In the genomic region with DNA sequence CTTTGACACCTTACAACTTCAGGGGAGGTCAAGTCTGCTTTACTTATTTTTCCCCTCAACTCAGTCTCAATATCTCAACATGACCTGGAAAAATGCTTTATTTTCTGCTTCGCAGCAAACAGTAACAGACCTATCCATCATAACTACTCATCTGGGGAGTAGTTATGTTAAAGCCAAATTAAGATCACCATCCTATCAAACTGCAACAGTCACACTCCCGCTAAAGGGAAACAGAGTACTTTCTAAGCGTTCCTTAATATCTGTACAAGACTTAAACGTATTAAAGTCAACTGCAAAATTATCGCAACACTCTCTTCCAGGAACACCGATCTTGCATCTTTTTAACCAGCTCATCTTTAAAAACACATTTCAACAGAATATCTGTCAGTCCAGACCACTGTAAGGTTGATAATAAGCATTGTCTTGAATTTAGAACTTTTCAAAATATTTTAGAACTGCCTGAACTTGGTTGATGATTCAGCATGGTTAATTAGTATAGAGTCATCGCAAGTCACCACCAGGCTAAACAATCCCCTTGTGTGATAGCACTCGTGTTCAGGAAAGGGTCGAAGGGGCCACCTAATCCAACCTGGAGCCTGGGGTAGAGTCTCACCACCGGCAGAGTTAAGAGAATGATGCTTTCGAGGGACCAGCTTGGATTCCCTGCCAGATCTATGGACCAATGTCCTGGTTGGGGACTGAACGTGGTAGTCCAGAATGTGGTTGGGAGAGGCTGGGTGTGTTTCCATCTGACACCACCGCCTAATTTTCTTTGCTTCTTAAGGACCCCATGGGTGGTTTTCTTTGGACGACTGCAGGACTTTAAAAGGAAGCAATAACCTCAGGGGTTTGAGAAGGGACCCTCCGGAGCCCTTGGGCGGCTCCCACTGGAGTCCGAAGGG, we compare ENCODE assay signal across 9 cellular contexts. TPM values are rescaled to one million over a fixed set of nuclear protein-coding genes. Genes with fewer than 3 reads are reported as not detected.
DNase-seq lines count a peak whose midpoint lies in the region; ATAC-seq, FAIRE-seq and TF ChIP-seq lines count a peak whose summit lies in the region.
"Had no signal": no experiment of that assay in that cellular context is flagged by ENCODE, and none has a peak within 500 bp of the region (broad histone marks: within the 10 kb centered on the region; RNA-seq: fewer than 3 reads in every experiment).

No MANE protein-coding gene starts in this region.

- H3K9me3 ChIP-seq in IMR-90 (ENCODE audit: control insufficient read depth, insufficient read depth, low read length) (no peaks in the 10 kb centered on the region), prostate gland (no peaks in the 10 kb centered on the region)

- peak overlapping the region; percentile 82 for H2AFZ ChIP-seq in IMR-90 (replicated peaks; ENCODE audit: low read length, poor library complexity)

- H3K36me3 ChIP-seq in IMR-90 (ENCODE audit: control insufficient read depth, insufficient read depth, low read length) (no peaks in the 10 kb centered on the region), prostate gland (no peaks in the 10 kb centered on the region)

- H4K8ac ChIP-seq in IMR-90 (ENCODE audit: low read depth in 2 of 2, low read length in 2 of 2), result peak overlapping the region in 1 of 2 experiments; percentile 44; a peak in 1 of 4 replicates

- H2BK20ac ChIP-seq in IMR-90 (ENCODE audit: low read depth, low read length), result no peak overlapping the region

- H4K5ac ChIP-seq in IMR-90 (ENCODE audit: low read depth, low read length), result peak overlapping the region; percentile 27; the same call in 1 of the 2 replicates

- no TSS peak for BruUV-seq in IMR-90 (replicated peaks; lab: Mats Ljungman, UMichigan)

- peak overlapping the region; percentile 50 for H3K27ac ChIP-seq in IMR-90 (ENCODE audit: insufficient read depth, low read length)
- H3K27ac ChIP-seq in prostate gland, result peak overlapping the region; percentile 72 to 86

- peak overlapping the region; percentile 89 for H2AK5ac ChIP-seq in IMR-90 (ENCODE audit: low read depth, low read length)

- FAIRE-seq in HTR-8/SVneo (lab: Jason Lieb, UNC), result no peak
- FAIRE-seq: TTC549 had no signal

- H3K4me3 ChIP-seq in IMR-90 (ENCODE audit: insufficient read depth, low read depth, low read length) (peak overlapping the region; percentile 95), fibroblast of villous mesenchyme (ENCODE audit: low read depth, low read length) (peak overlapping the region; percentile 95), prostate gland (peak overlapping the region; percentile 71 to 97)

- POLR2A ChIA-PET in IMR-90 (lab: Charles Lee; ENCODE audit: unreplicated experiment), result no interaction called here

- H3K56ac ChIP-seq in IMR-90 (ENCODE audit: extremely low read depth, insufficient read depth, low read length), result peak overlapping the region; percentile 58

- intact Hi-C loops in IMR-90 (cut with micrococcal nuclease) (loop anchor here (1.0 to 5.0 kb wide), 3 partner anchors 53 to 156 kb away; a partner anchor contains a TSS), prostate gland (cut with DNase I) (loop anchor here (2.0 kb wide), 1 partner anchor 157 kb away; a partner anchor contains a TSS)

- peak overlapping the region; percentile 49 for H4K91ac ChIP-seq in IMR-90 (ENCODE audit: insufficient read depth, low read depth, low read length)

- H2BK5ac ChIP-seq in IMR-90 (ENCODE audit: low read depth, low read length, poor library complexity, severe bottlenecking), result peak overlapping the region; percentile 69

- H3K4me1 ChIP-seq in IMR-90 (ENCODE audit: control insufficient read depth, insufficient read depth, low read length), result peaks cover 2% of the 10 kb centered on the region; the same call in 1 of the 2 replicates
- no peaks in the 10 kb centered on the region for H3K4me1 ChIP-seq in prostate gland (replicated peaks)

- ATAC-seq in IMR-90 (ENCODE audit: low read depth) (no peak), HG03442 (IDR thresholded peaks at IDR 0.05; ENCODE audit: unreplicated experiment) (no peak), GM21529 (IDR thresholded peaks at IDR 0.05; ENCODE audit: unreplicated experiment) (no peak)

- H3K23ac ChIP-seq in IMR-90 (ENCODE audit: low read depth, low read length), result peak overlapping the region; percentile 84

- H3K9me1 ChIP-seq in IMR-90 (ENCODE audit: insufficient read depth, low read length), result no peaks in the 10 kb centered on the region

- no peak for TF ChIP-seq POLR2A in IMR-90 (IDR thresholded peaks at IDR 0.05; ENCODE audit: low read depth, low read length)
- TF ChIP-seq POLR2A in prostate gland (IDR thresholded peaks at IDR 0.05), result no peak

- CTCF ChIA-PET in IMR-90 (lab: Yijun Ruan, JAX), result interaction anchor here (0.6 kb wide), 1 partner anchor 67 kb away, joined by 3 read pairs; no protein-coding TSS in a partner anchor

- H3K9ac ChIP-seq in IMR-90 (ENCODE audit: low read depth, low read length), result peak overlapping the region; percentile 92

- H3K79me1 ChIP-seq in IMR-90 (ENCODE audit: low read depth in 1 of 2, low read length in 2 of 2), result peaks cover 3 to 22% of the 10 kb centered on the region in 2 experiments; a peak in 2 of 4 replicates

- H3K4me2 ChIP-seq in IMR-90 (ENCODE audit: low read depth, low read length), result peak overlapping the region; percentile 98

- dilution Hi-C loops in IMR-90 (cut with HindIII; ENCODE audit: low sequenced_read_pairs, unreplicated experiment), result no loop called here

- 0 out of 3 replicates have a peak overlapping the region, but pooled peaks have one; percentile 6 for H2BK15ac ChIP-seq in IMR-90 (ENCODE audit: low read depth, low read length)

- no peaks in the 10 kb centered on the region for H3K27me3 ChIP-seq in IMR-90 (ENCODE audit: control insufficient read depth, insufficient read depth, low read length)
- no peaks in the 10 kb centered on the region for H3K27me3 ChIP-seq in prostate gland (replicated peaks; ENCODE audit: insufficient read depth)

- in situ Hi-C loops in IMR-90 (cut with MboI; ENCODE audit: low sequenced_read_pairs), result no loop called here

- peak overlapping the region; percentile 80 for H3K18ac ChIP-seq in IMR-90 (ENCODE audit: low read depth, low read length)

- no peak for TF ChIP-seq RAD21 in IMR-90 (IDR thresholded peaks at IDR 0.05; ENCODE audit: low read length)

- no peak for TF ChIP-seq CTCF in IMR-90 (conservative IDR thresholded peaks at IDR 0.05; ENCODE audit: low read depth, low read length)
- TF ChIP-seq CTCF in fibroblast of villous mesenchyme (IDR thresholded peaks at IDR 0.05; ENCODE audit: insufficient read depth, low read depth, low read length), result no peak
- no peak for TF ChIP-seq CTCF in prostate gland (IDR thresholded peaks at IDR 0.05)

- DNase-seq in D341Med (ENCODE audit: low spot score) (peak; percentile 42), IMR-90 (peak; percentile 56), activated T-cell treated with anti-CD3 and anti-CD28 coated beads for 24 hours (ENCODE audit: low read depth) (peak; percentile 8), fibroblast of villous mesenchyme (ENCODE audit: low read depth) (no peak), prostate gland (ENCODE audit: low spot score) (no peak), HTR-8/SVneo (ENCODE audit: insufficient read length, low spot score) (no peak)

- peak overlapping the region; percentile 59 for H3K14ac ChIP-seq in IMR-90 (replicated peaks; ENCODE audit: low read depth, low read length)

- H2AK9ac ChIP-seq in IMR-90 (replicated peaks; ENCODE audit: low read depth, low read length, poor library complexity), result peak overlapping the region; percentile 80

- peak overlapping the region; percentile 30 for H2BK120ac ChIP-seq in IMR-90 (ENCODE audit: low read depth, low read length)

- H3K4ac ChIP-seq in IMR-90 (ENCODE audit: low read depth, low read length), result peak overlapping the region; percentile 71

- H4K20me1 ChIP-seq in IMR-90 (ENCODE audit: insufficient read depth, low read length), result peaks cover 4% of the 10 kb centered on the region; the same call in 1 of the 2 replicates

- WGBS in IMR-90 (ENCODE audit: extremely low coverage in 2 of 2, insufficient read length in 1 of 2), 2 experiments, result 0% methylated on average over 1 of the region's 17 CpGs; no CpG with 5 or more reads in 1 of the 2 experiments
- WGBS in prostate gland, result 12% methylated on average over 17 of the region's 17 CpGs

TF ChIP-seq in IMR-90, 13 proteins besides CTCF, POLR2A, EP300 and RAD21:
- TF ChIP-seq, protein P1, sequence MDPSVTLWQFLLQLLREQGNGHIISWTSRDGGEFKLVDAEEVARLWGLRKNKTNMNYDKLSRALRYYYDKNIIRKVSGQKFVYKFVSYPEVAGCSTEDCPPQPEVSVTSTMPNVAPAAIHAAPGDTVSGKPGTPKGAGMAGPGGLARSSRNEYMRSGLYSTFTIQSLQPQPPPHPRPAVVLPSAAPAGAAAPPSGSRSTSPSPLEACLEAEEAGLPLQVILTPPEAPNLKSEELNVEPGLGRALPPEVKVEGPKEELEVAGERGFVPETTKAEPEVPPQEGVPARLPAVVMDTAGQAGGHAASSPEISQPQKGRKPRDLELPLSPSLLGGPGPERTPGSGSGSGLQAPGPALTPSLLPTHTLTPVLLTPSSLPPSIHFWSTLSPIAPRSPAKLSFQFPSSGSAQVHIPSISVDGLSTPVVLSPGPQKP (IDR thresholded peaks at IDR 0.05; ENCODE audit: borderline replicate concordance, low read depth, low read length), result no peak
- TF ChIP-seq FOS (IDR thresholded peaks at IDR 0.05; ENCODE audit: low read depth, low read length), result peak; percentile 49; the same call in 1 of the 2 replicates

RNA-seq across cellular contexts. Expression of a gene that starts 1.0 kb away (rescaled TPM):
- total RNA-seq in IMR-90 (2012; rRNA removed) (68.3 and 100.0 TPM in 2 replicates), fibroblast of villous mesenchyme (38.3 and 48.4 TPM in 2 replicates), prostate gland (10 to 100 TPM; 20.0 to 24.5 TPM)
- polyA plus RNA-seq in IMR-90 (2012; rRNA removed), result 16.8 and 22.6 TPM in 2 replicates
- polyA plus RNA-seq in IMR-90 (2012; cell fraction: cytosol; rRNA removed), result 5.0 and 6.5 TPM in 2 replicates
- 2.6 and 14.1 TPM in 2 replicates for polyA plus RNA-seq in IMR-90 (2012; cell fraction: nucleus; rRNA removed; ENCODE audit: low replicate concordance)

Comparison
In these comparisons a context has a peak if more than half of its experiments do, and no peak if none do; other contexts are left out.
1. DNase-seq: peak in D341Med (single experiment), IMR-90 (single experiment) and activated T-cell treated with anti-CD3 and anti-CD28 coated beads for 24 hours (single experiment); none in fibroblast of villous mesenchyme (single experiment), prostate gland (single experiment) and HTR-8/SVneo (single experiment).
2. Peak in every context shown above with its lines, with median percentiles within 50 percentile points of each other: H3K4me3 ChIP-seq.